Comparison of ENCODE assay signal across 15 cellular contexts in the genomic region with DNA sequence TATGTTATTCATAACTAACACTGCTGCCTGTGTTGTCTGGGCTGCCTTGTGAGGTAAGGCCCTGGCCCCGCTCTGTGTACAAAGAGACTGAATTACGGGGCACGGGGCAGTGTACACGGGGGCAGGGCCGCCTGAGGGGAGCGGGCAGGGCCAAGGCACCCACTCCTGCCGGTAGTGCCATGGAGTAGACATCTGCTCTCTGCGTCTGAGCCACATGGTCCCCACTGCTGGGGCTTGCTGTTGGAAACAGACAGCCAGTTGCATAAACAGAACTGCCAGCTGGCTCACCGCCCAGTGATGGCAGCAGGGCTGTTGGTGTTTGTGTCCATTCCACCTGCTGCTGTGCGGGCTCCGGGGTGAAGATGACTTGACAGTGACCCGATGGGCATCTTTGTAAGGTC. TPM values are rescaled to one million over a fixed set of nuclear protein-coding genes. Genes with fewer than 3 reads are reported as not detected.
A peak's percentile ranks its signal among the peaks of the same experiment; 100 is the strongest.
DNase-seq lines count a peak whose midpoint lies in the region; ATAC-seq, FAIRE-seq and TF ChIP-seq lines count a peak whose summit lies in the region.
"Had no signal": no experiment of that assay in that cellular context is flagged by ENCODE, and none has a peak within 500 bp of the region (broad histone marks: within the 10 kb centered on the region; RNA-seq: fewer than 3 reads in every experiment).

No MANE protein-coding gene starts in this region.

- no peak for ATAC-seq in activated CD8-positive, alpha-beta T cell treated with anti-CD3 and anti-CD28 coated beads for 36 hours
- ATAC-seq in activated CD8-positive, alpha-beta T cell treated with anti-CD3 and anti-CD28 coated beads, Interleukin-2, amount 10 ng/mL, durations not matched to agents 7 days and 5 days, result no peak
- ATAC-seq in K562, result no peak
- peak; percentile 78 to 87 (median 80) for ATAC-seq in right lobe of liver
- ATAC-seq in GM18520 (IDR thresholded peaks at IDR 0.05; ENCODE audit: unreplicated experiment), result no peak

- no peak overlapping the region for H3K4me2 ChIP-seq in K562 (ENCODE audit: insufficient read depth, low read length)
- no peak overlapping the region for H3K4me2 ChIP-seq in mammary epithelial cell (ENCODE audit: insufficient read depth, low read depth, low read length)

- BruUV-seq in K562 (replicated peaks; lab: Mats Ljungman, UMichigan) (no TSS peak), mammary epithelial cell (replicated peaks; lab: Mats Ljungman, UMichigan) (no TSS peak)

- CTCF ChIA-PET in activated CD8-positive, alpha-beta T cell treated with anti-CD3 and anti-CD28 coated beads for 36 hours (lab: Charles Lee), result no interaction called here
- CTCF ChIA-PET in activated CD8-positive, alpha-beta T cell treated with anti-CD3 and anti-CD28 coated beads, Interleukin-2, amount 10 ng/mL, durations not matched to agents 7 days and 5 days (lab: Charles Lee), result no interaction called here
- CTCF ChIA-PET in K562 (lab: Yijun Ruan, JAX; ENCODE audit: low intra/inter-chr PET ratio), result no interaction called here
- CTCF ChIA-PET in mammary epithelial cell (lab: Charles Lee; ENCODE audit: low non-redundant PET), result no interaction called here

- 92% methylated on average over 2 of the region's 12 CpGs for WGBS in K562 (ENCODE audit: insufficient coverage, low coverage, missing lambda C conversion rate)
- WGBS in right lobe of liver (ENCODE audit: insufficient coverage, low coverage, low lambda C conversion rate, missing lambda C conversion rate), result 29% methylated on average over 8 of the region's 12 CpGs
- 68 to 86% (median 82%) methylated on average over 8 to 12 of the region's 12 CpGs for WGBS in stomach, 5 donors
- 52% methylated on average over 11 of the region's 12 CpGs for WGBS in mammary epithelial cell (ENCODE audit: low coverage, missing lambda C conversion rate)

- H3K4me3 ChIP-seq in K562 (no peak overlapping the region), right lobe of liver (no peak overlapping the region), stomach (no peak overlapping the region), mammary epithelial cell (replicated peaks in 1 of 3; ENCODE audit: insufficient read depth in 1 of 3, low read depth in 2 of 3, low read length in 3 of 3) (no peak overlapping the region)
- H3K4me3 ChIP-seq: SK-N-MC had no signal

- no peak for TF ChIP-seq RAD21 in K562 (CRISPR knock-in tag; conservative IDR thresholded peaks at IDR 0.05 in 1 of 2, IDR thresholded peaks at IDR 0.05 in 1 of 2)

- dilution Hi-C loops in mammary epithelial cell (cut with HindIII; ENCODE audit: low sequenced_read_pairs), result no loop called here

- no peak overlapping the region for H3K4me3 Mint-ChIP-seq in activated CD8-positive, alpha-beta T cell treated with anti-CD3 and anti-CD28 coated beads for 36 hours
- no peak overlapping the region for H3K4me3 Mint-ChIP-seq in activated CD8-positive, alpha-beta T cell treated with anti-CD3 and anti-CD28 coated beads, Interleukin-2, amount 10 ng/mL, durations not matched to agents 7 days and 5 days

- no peaks in the 10 kb centered on the region for H3K9me3 Mint-ChIP-seq in activated CD8-positive, alpha-beta T cell treated with anti-CD3 and anti-CD28 coated beads for 36 hours
- no peaks in the 10 kb centered on the region for H3K9me3 Mint-ChIP-seq in activated CD8-positive, alpha-beta T cell treated with anti-CD3 and anti-CD28 coated beads, Interleukin-2, amount 10 ng/mL, durations not matched to agents 7 days and 5 days (ENCODE audit: insufficient read depth)

- H3K79me2 ChIP-seq in K562 (ENCODE audit: control insufficient read depth, insufficient read depth, low read length) (no peaks in the 10 kb centered on the region; the same call in 2 of the 3 replicates), mammary epithelial cell (ENCODE audit: insufficient read depth, low read length) (peaks cover 15% of the 10 kb centered on the region)

- intact Hi-C loops in activated CD8-positive, alpha-beta T cell treated with anti-CD3 and anti-CD28 coated beads for 36 hours (cut with micrococcal nuclease), result no loop called here
- intact Hi-C loops in K562 (cut with micrococcal nuclease), result no loop called here
- intact Hi-C loops in right lobe of liver (cut with DNase I), result no loop called here
- intact Hi-C loops in stomach (cut with DNase I; ENCODE audit: low total_unique reads), result no loop called here
- intact Hi-C loops in mammary epithelial cell (cut with micrococcal nuclease), result no loop called here

- H3K9ac ChIP-seq in K562 (ENCODE audit: insufficient read depth in 1 of 2, low read depth in 2 of 2, low read length in 2 of 2) (peak overlapping the region in 1 of 2 experiments; percentile 26; a peak in 1 of 4 replicates), mammary epithelial cell (ENCODE audit: insufficient read depth, low read length) (no peak overlapping the region)

- no peak for TF ChIP-seq POLR2A in K562 (conservative IDR thresholded peaks at IDR 0.05)
- no peak for TF ChIP-seq POLR2A in right lobe of liver (IDR thresholded peaks at IDR 0.05)
- TF ChIP-seq POLR2A in stomach (IDR thresholded peaks at IDR 0.05), result no peak

- FAIRE-seq in K562 (lab: Jason Lieb, UNC) (no peak), urothelium cell line (lab: Jason Lieb, UNC) (peak; percentile 40)
- FAIRE-seq: astrocyte had no signal

- peaks cover 3% of the 10 kb centered on the region; the same call in 1 of the 2 replicates for H4K20me1 ChIP-seq in K562 (replicated peaks; ENCODE audit: control insufficient read depth, insufficient read depth, low read length)
- no peaks in the 10 kb centered on the region for H4K20me1 ChIP-seq in mammary epithelial cell (ENCODE audit: insufficient read depth, low read length)

- H3K4me1 ChIP-seq in K562 (replicated peaks in 1 of 2; ENCODE audit: control insufficient read depth in 2 of 2, insufficient read depth in 2 of 2, low read length in 2 of 2), result no peaks in the 10 kb centered on the region
- peaks cover 0 to 18% (median 5%) of the 10 kb centered on the region in 4 donors for H3K4me1 ChIP-seq in right lobe of liver
- peaks cover 0 to 19% (median 3%) of the 10 kb centered on the region in 4 donors for H3K4me1 ChIP-seq in stomach
- peaks cover 11% of the 10 kb centered on the region for H3K4me1 ChIP-seq in mammary epithelial cell (ENCODE audit: insufficient read depth, low read length)

- H3K9me3 ChIP-seq in K562 (replicated peaks; ENCODE audit: control insufficient read depth, insufficient read depth, low read depth, low read length) (no peaks in the 10 kb centered on the region), right lobe of liver (no peaks in the 10 kb centered on the region), stomach (no peaks in the 10 kb centered on the region), mammary epithelial cell (replicated peaks; ENCODE audit: insufficient read depth, low read length) (no peaks in the 10 kb centered on the region)

- no peak for DNase-seq in activated CD8-positive, alpha-beta T cell treated with anti-CD3 and anti-CD28 coated beads for 36 hours
- no peak for DNase-seq in activated CD8-positive, alpha-beta T cell treated with anti-CD3 and anti-CD28 coated beads, Interleukin-2, amount 10 ng/mL, durations not matched to agents 7 days and 5 days
- DNase-seq in K562 (ENCODE audit: extremely low read depth in 1 of 4, low spot score in 3 of 4) (no peak), right lobe of liver (peak; percentile 82 to 96 (median 94)), urothelium cell line (ENCODE audit: low spot score) (no peak), stomach (no peak), mammary epithelial cell (no peak)
- DNase-seq: NCI-H1436, retina had no signal

- in situ Hi-C loops in K562 (cut with MboI) (no loop called here), mammary epithelial cell (cut with MboI; ENCODE audit: low sequenced_read_pairs in 2 of 2) (no loop called here)

- no peaks in the 10 kb centered on the region for H3K27me3 Mint-ChIP-seq in activated CD8-positive, alpha-beta T cell treated with anti-CD3 and anti-CD28 coated beads for 36 hours
- H3K27me3 Mint-ChIP-seq in activated CD8-positive, alpha-beta T cell treated with anti-CD3 and anti-CD28 coated beads, Interleukin-2, amount 10 ng/mL, durations not matched to agents 7 days and 5 days (ENCODE audit: low read depth), result no peaks in the 10 kb centered on the region

- H3K4me1 Mint-ChIP-seq in activated CD8-positive, alpha-beta T cell treated with anti-CD3 and anti-CD28 coated beads for 36 hours (ENCODE audit: low read depth), result peaks cover 11% of the 10 kb centered on the region
- peaks cover 15% of the 10 kb centered on the region for H3K4me1 Mint-ChIP-seq in activated CD8-positive, alpha-beta T cell treated with anti-CD3 and anti-CD28 coated beads, Interleukin-2, amount 10 ng/mL, durations not matched to agents 7 days and 5 days (ENCODE audit: low read depth)

- POLR2A ChIA-PET in activated CD8-positive, alpha-beta T cell treated with anti-CD3 and anti-CD28 coated beads for 36 hours (lab: Charles Lee), result no interaction called here
- POLR2A ChIA-PET in activated CD8-positive, alpha-beta T cell treated with anti-CD3 and anti-CD28 coated beads, Interleukin-2, amount 10 ng/mL, durations not matched to agents 7 days and 5 days (lab: Charles Lee), result no interaction called here
- POLR2A ChIA-PET in K562 (lab: Yijun Ruan, JAX), result no interaction called here

- H3K27me3 ChIP-seq in K562 (ENCODE audit: control insufficient read depth in 2 of 2, insufficient read depth in 2 of 2, low read length in 2 of 2) (no peaks in the 10 kb centered on the region), right lobe of liver (no peaks in the 10 kb centered on the region), stomach (no peaks in the 10 kb centered on the region), mammary epithelial cell (ENCODE audit: insufficient read depth, low read length) (no peaks in the 10 kb centered on the region)

- H3K9me1 ChIP-seq in K562 (ENCODE audit: control insufficient read depth, insufficient read depth, low read length), result no peaks in the 10 kb centered on the region

- TF ChIP-seq EP300 in K562 (IDR thresholded peaks at IDR 0.05; ENCODE audit: low read length), result no peak
- TF ChIP-seq EP300 in stomach (IDR thresholded peaks at IDR 0.05), result no peak

- H3K36me3 Mint-ChIP-seq in activated CD8-positive, alpha-beta T cell treated with anti-CD3 and anti-CD28 coated beads for 36 hours (ENCODE audit: low read depth), result peaks cover 24% of the 10 kb centered on the region
- H3K36me3 Mint-ChIP-seq in activated CD8-positive, alpha-beta T cell treated with anti-CD3 and anti-CD28 coated beads, Interleukin-2, amount 10 ng/mL, durations not matched to agents 7 days and 5 days (ENCODE audit: low read depth), result peaks cover 51% of the 10 kb centered on the region

- H3K36me3 ChIP-seq in K562 (ENCODE audit: control insufficient read depth, insufficient read depth, low read length), result peaks cover 77% of the 10 kb centered on the region; the same call in 2 of the 3 replicates
- peaks cover 0 to 17% (median 0%) of the 10 kb centered on the region in 4 donors for H3K36me3 ChIP-seq in right lobe of liver
- peaks cover 27 to 89% (median 84%) of the 10 kb centered on the region in 4 donors for H3K36me3 ChIP-seq in stomach
- peaks cover 7% of the 10 kb centered on the region for H3K36me3 ChIP-seq in mammary epithelial cell (ENCODE audit: insufficient read depth, low read length)

- H3K27ac Mint-ChIP-seq in activated CD8-positive, alpha-beta T cell treated with anti-CD3 and anti-CD28 coated beads for 36 hours, result peak overlapping the region; percentile 5
- H3K27ac Mint-ChIP-seq in activated CD8-positive, alpha-beta T cell treated with anti-CD3 and anti-CD28 coated beads, Interleukin-2, amount 10 ng/mL, durations not matched to agents 7 days and 5 days, result no peak overlapping the region

- no peak overlapping the region for H2AFZ ChIP-seq in K562 (ENCODE audit: low read depth, low read length)
- H2AFZ ChIP-seq in mammary epithelial cell (ENCODE audit: low read depth, low read length), result no peak overlapping the region

- TF ChIP-seq CTCF in activated CD8-positive, alpha-beta T cell treated with anti-CD3 and anti-CD28 coated beads for 36 hours (IDR thresholded peaks at IDR 0.05), result no peak
- TF ChIP-seq CTCF in K562 (IDR thresholded peaks at IDR 0.05 in 2 of 3, conservative IDR thresholded peaks at IDR 0.05 in 1 of 3; ENCODE audit: insufficient read depth in 2 of 3, low read depth in 1 of 3, low read length in 3 of 3) (no peak), right lobe of liver (IDR thresholded peaks at IDR 0.05) (no peak), stomach (IDR thresholded peaks at IDR 0.05) (no peak), mammary epithelial cell (conservative IDR thresholded peaks at IDR 0.05 in 1 of 2, IDR thresholded peaks at IDR 0.05 in 1 of 2; ENCODE audit: extremely low read depth in 1 of 2, insufficient read depth in 1 of 2, low read depth in 1 of 2, low read length in 2 of 2) (no peak)

- H3K27ac ChIP-seq in K562 (ENCODE audit: extremely low read depth, low read depth, low read length) (no peak overlapping the region), right lobe of liver (peak overlapping the region in 2 of 3 donors; percentile 86 to 95), stomach (no peak overlapping the region), mammary epithelial cell (ENCODE audit: insufficient read depth, low read depth, low read length) (no peak overlapping the region)

RNA-seq across cellular contexts. Expression of gene FAM118A, which starts 19.8 kb away (rescaled TPM):
- total RNA-seq in activated CD8-positive, alpha-beta T cell treated with anti-CD3 and anti-CD28 coated beads for 36 hours, result 10 to 100 TPM; 30.6 to 32.4 TPM
- total RNA-seq in activated CD8-positive, alpha-beta T cell treated with anti-CD3 and anti-CD28 coated beads, Interleukin-2, amount 10 ng/mL, durations not matched to agents 7 days and 5 days, result 10 to 100 TPM; 50.6 to 50.7 TPM
- 805 and 856 TPM in 2 replicates for total RNA-seq in K562 (2011; cell fraction: chromatin; rRNA removed; ENCODE audit: low replicate concordance)
- total RNA-seq in K562 (2011; cell fraction: nucleolus; rRNA removed), result 514 and 529 TPM in 2 replicates
- total RNA-seq in K562 (2011; cell fraction: nucleoplasm; rRNA removed), result 508 and 540 TPM in 2 replicates
- total RNA-seq in K562 (2014; rRNA removed) (54.2 and 59.8 TPM in 2 replicates), K562 (2014; rRNA removed; fragmentation: Illumina TruSeq; extraction: Trizol) (51.1 and 59.4 TPM in 2 replicates), K562 (2015; rRNA removed; fragmentation: Illumina TruSeq; extraction: Trizol) (54.9 and 57.5 TPM in 2 replicates), K562 (2021) (63.0 and 72.9 TPM in 2 replicates), right lobe of liver (10 to 100 TPM in 4 of 6 experiments, 1 to 10 TPM in 2; 5.6 to 43.0 (median 17.3) TPM), stomach (100 to 1,000 TPM in 2 of 5 donors, 10 to 100 TPM in 3; 13.8 to 747 (median 93.7) TPM), mammary epithelial cell (10 to 100 TPM; 17.2 to 22.2 TPM)
- polyA plus RNA-seq in K562 (2011; rRNA removed) (205 and 223 TPM in 2 replicates), K562 (2014; fragmentation: Illumina TruSeq; extraction: Trizol) (71.2 and 76.9 TPM in 2 replicates), K562 (2014; fragmentation: Nextera tagmentation; extraction: Ambion mirVana) (10 to 100 TPM; 17.0 to 19.7 TPM), K562 (2014; rRNA removed) (122 and 150 TPM in 2 replicates), stomach (10 to 100 TPM; 12.0 to 29.8 (median 13.4) TPM), mammary epithelial cell (14.5 TPM)
- polyA plus RNA-seq in K562 (2011; cell fraction: cytosol; rRNA removed), result 71.6 and 100.0 TPM in 2 replicates
- 633 and 866 TPM in 2 replicates for polyA plus RNA-seq in K562 (2011; cell fraction: nucleus; rRNA removed)
- 85.2 and 154 TPM in 2 replicates for polyA plus RNA-seq in K562 (2012)
- polyA minus RNA-seq in K562 (2011; rRNA and poly(A)+ RNA removed), result 49.8 and 57.6 TPM in 2 replicates
- 30.9 and 31.2 TPM in 2 replicates for polyA minus RNA-seq in K562 (2011; cell fraction: cytosol; rRNA and poly(A)+ RNA removed)
- 105 and 107 TPM in 2 replicates for polyA minus RNA-seq in K562 (2011; cell fraction: nucleus; rRNA and poly(A)+ RNA removed)
- 7.3 TPM for polyA minus RNA-seq in mammary epithelial cell

RNA-seq across cellular contexts. Expression of gene UPK3A, which starts 44.8 kb away (rescaled TPM):
- not detected for total RNA-seq in activated CD8-positive, alpha-beta T cell treated with anti-CD3 and anti-CD28 coated beads for 36 hours
- total RNA-seq in activated CD8-positive, alpha-beta T cell treated with anti-CD3 and anti-CD28 coated beads, Interleukin-2, amount 10 ng/mL, durations not matched to agents 7 days and 5 days, result not detected
- total RNA-seq in K562 (2011; cell fraction: chromatin; rRNA removed; ENCODE audit: low replicate concordance), result not detected in 2 replicates
- not detected in 2 replicates for total RNA-seq in K562 (2011; cell fraction: nucleolus; rRNA removed)
- total RNA-seq in K562 (2011; cell fraction: nucleoplasm; rRNA removed), result not detected in 2 replicates
- total RNA-seq in K562 (2014; rRNA removed) (not detected in 2 replicates), K562 (2014; rRNA removed; fragmentation: Illumina TruSeq; extraction: Trizol) (not detected in 2 replicates), K562 (2015; rRNA removed; fragmentation: Illumina TruSeq; extraction: Trizol) (not detected in 2 replicates), K562 (2021) (not detected in 2 replicates), right lobe of liver (not detected), stomach (1 to 10 TPM in 1 of 5 donors, not detected in 4; 1.3 TPM), mammary epithelial cell (not detected)
- polyA plus RNA-seq in K562 (2011; rRNA removed) (not detected in 2 replicates), K562 (2014; fragmentation: Illumina TruSeq; extraction: Trizol) (not detected in 2 replicates), K562 (2014; fragmentation: Nextera tagmentation; extraction: Ambion mirVana) (not detected), K562 (2014; rRNA removed) (not detected in 2 replicates), stomach (under 1 TPM in 2 of 3 donors, not detected in 1; 0.10 to 0.76 TPM), mammary epithelial cell (not detected)
- not detected in 2 replicates for polyA plus RNA-seq in K562 (2011; cell fraction: cytosol; rRNA removed)
- not detected in 2 replicates for polyA plus RNA-seq in K562 (2011; cell fraction: nucleus; rRNA removed)
- not detected in 2 replicates for polyA plus RNA-seq in K562 (2012)
- polyA minus RNA-seq in K562 (2011; rRNA and poly(A)+ RNA removed), result not detected in 2 replicates
- not detected in 2 replicates for polyA minus RNA-seq in K562 (2011; cell fraction: cytosol; rRNA and poly(A)+ RNA removed)
- not detected in 2 replicates for polyA minus RNA-seq in K562 (2011; cell fraction: nucleus; rRNA and poly(A)+ RNA removed)
- polyA minus RNA-seq in mammary epithelial cell, result not detected
- total RNA-seq: activated CD8-positive, alpha-beta memory T cell treated with anti-CD3 and anti-CD28 coated beads for 36 hours; astrocyte; kidney epithelial cell had no signal
- polyA plus RNA-seq: esophagus had no signal

Comparison
In these comparisons a context has a peak if more than half of its experiments do, and no peak if none do; other contexts are left out.
1. ATAC-seq: peak in right lobe of liver (4 of 4); none in activated CD8-positive, alpha-beta T cell treated with anti-CD3 and anti-CD28 coated beads for 36 hours (single experiment), activated CD8-positive, alpha-beta T cell treated with anti-CD3 and anti-CD28 coated beads, Interleukin-2, amount 10 ng/mL, durations not matched to agents 7 days and 5 days (single experiment), K562 (single experiment) and GM18520 (single experiment).
2. DNase-seq: peak in right lobe of liver (3 of 3); none in activated CD8-positive, alpha-beta T cell treated with anti-CD3 and anti-CD28 coated beads for 36 hours (single experiment), activated CD8-positive, alpha-beta T cell treated with anti-CD3 and anti-CD28 coated beads, Interleukin-2, amount 10 ng/mL, durations not matched to agents 7 days and 5 days (single experiment), K562 (0 of 4), urothelium cell line (single experiment), stomach (single experiment) and mammary epithelial cell (single experiment).
3. H3K27ac ChIP-seq: peak in right lobe of liver (2 of 3); none in K562 (single experiment), stomach (0 of 5) and mammary epithelial cell (single experiment).